ENCODE assay signal across 10 cellular contexts in the genomic region with DNA sequence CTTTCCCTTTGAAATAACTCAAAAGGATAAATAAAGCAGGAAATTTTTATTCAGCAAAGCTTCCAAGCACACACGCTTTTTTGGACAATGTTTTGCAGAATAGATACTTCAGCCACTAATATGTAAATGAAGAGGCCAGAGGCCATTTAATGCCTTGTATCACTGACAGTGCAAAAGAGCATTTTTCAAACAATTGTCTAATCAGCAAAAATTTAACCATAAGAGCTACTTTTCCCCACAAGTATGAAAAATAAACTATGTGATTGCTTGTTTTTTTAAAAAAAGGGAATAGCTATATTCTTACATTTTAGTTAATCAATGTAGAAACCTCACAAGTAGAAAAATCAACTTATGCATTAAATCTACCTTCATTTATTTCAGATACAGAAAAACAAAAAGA.
"Had no signal": no experiment of that assay in that cellular context is flagged by ENCODE, and none has a peak within 500 bp of the region (broad histone marks: within the 10 kb centered on the region; RNA-seq: fewer than 3 reads in every experiment).

No MANE protein-coding gene starts in this region.

- H3K4me1 ChIP-seq: HAP-1 had no signal

- H3K27ac Mint-ChIP-seq: HFFc6, IgD-negative memory B cell had no signal

- DNase-seq: GM23248, GOT3, HFFc6, Kasumi-1, KG1 had no signal

- H2AFZ ChIP-seq: GM23248 had no signal

- H3K4me1 Mint-ChIP-seq: IgD-negative memory B cell had no signal

- H3K9me3 Mint-ChIP-seq: HFFc6 had no signal

- ATAC-seq: HCT116 had no signal

- H3K36me3 Mint-ChIP-seq: IgD-negative memory B cell had no signal

- FAIRE-seq: H54 had no signal

- H3K4me3 Mint-ChIP-seq: HFFc6, IgD-negative memory B cell had no signal

- H3K36me3 ChIP-seq: HAP-1 had no signal

- H3K27ac ChIP-seq: GM23248, HL-60 had no signal

- H3K9me3 ChIP-seq: HAP-1 had no signal

- H3K9ac ChIP-seq: GM23248 had no signal

- H3K4me3 ChIP-seq: GM23248, HAP-1 had no signal
